In the genomic region with DNA sequence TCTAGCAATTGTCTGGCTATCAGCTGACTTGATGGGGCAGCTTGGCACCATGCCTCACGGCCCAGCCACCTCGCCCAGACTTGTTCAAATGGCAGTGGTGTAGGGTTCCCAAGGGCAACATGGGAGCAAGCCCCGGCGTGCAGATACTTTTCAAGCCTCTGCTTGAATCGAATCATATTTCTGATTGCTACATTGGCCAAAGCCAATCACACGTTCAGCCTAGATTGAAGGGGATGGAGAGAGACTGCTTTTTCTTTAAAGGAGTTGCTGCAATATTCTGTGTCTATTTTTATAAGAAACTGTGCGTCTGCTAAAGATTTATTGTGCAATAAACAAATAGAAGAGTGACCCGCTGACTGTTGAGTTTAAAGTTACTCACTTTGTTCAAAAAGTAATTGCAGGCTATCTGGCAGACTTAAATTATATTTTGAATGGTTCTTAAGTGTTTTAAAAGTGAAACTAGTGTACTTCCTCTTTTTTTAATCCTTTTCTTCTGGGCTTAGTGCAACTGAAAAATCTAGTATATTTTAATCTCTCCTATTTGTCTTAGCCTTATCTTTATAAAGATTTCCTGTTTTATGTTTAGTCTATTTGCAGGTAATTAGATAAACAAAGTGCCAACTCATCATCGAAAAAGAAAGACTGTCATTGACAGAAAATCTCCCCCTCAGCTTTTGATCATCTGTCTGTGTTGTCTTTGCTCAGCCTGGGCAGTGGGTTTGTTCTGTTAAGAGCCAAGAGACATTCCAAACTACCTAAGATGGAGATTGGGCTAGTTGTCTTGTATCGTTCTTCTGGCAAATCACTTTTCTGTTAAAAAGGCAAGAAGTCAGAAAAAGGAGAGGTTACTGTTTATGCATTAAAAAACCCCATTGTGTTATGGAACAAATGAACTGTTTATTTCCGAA, we compare ENCODE assay signal across 8 cellular contexts.
A peak's percentile ranks its signal among the peaks of the same experiment; 100 is the strongest.
DNase-seq lines count a peak whose midpoint lies in the region; ATAC-seq, FAIRE-seq and TF ChIP-seq lines count a peak whose summit lies in the region.
"Had no signal": no experiment of that assay in that cellular context is flagged by ENCODE, and none has a peak within 500 bp of the region (broad histone marks: within the 10 kb centered on the region; RNA-seq: fewer than 3 reads in every experiment).

No MANE protein-coding gene starts in this region.

- no peaks in the 10 kb centered on the region for H3K36me3 Mint-ChIP-seq in activated T-helper 2 cell treated with anti-CD3 and anti-CD28 coated beads, Interferon-gamma antibody, Interleukin-2, Interleukin-4, amounts not matched to agents 10 μg/mL and 5 μg/mL and 100 μg/mL, durations not matched to agents 14 hours and 24 hours and 36 hours (ENCODE audit: low read depth)

- H3K27ac ChIP-seq in RWPE2 (ENCODE audit: poor library complexity, severe bottlenecking): peak overlapping the region; percentile 86
- H3K27ac ChIP-seq: neutrophil had no signal

- no peak overlapping the region for H3K4me3 Mint-ChIP-seq in activated T-helper 2 cell treated with anti-CD3 and anti-CD28 coated beads, Interferon-gamma antibody, Interleukin-2, Interleukin-4, amounts not matched to agents 10 μg/mL and 5 μg/mL and 100 μg/mL, durations not matched to agents 14 hours and 24 hours and 36 hours (ENCODE audit: low read depth)

- peaks cover 8% of the 10 kb centered on the region for H3K9me3 ChIP-seq in RWPE2 (ENCODE audit: severe bottlenecking)
- H3K9me3 ChIP-seq: neutrophil had no signal

- peaks cover 3% of the 10 kb centered on the region for H3K4me1 Mint-ChIP-seq in activated T-helper 2 cell treated with anti-CD3 and anti-CD28 coated beads, Interferon-gamma antibody, Interleukin-2, Interleukin-4, amounts not matched to agents 10 μg/mL and 5 μg/mL and 100 μg/mL, durations not matched to agents 14 hours and 24 hours and 36 hours (ENCODE audit: low read depth)

- H3K27me3 ChIP-seq in RWPE2 (ENCODE audit: insufficient read depth, poor library complexity, severe bottlenecking): no peaks in the 10 kb centered on the region
- H3K27me3 ChIP-seq: neutrophil had no signal

- DNase-seq in GM19239 (ENCODE audit: insufficient read length, low spot score) (no peak), RWPE2 (ENCODE audit: low spot score) (peak; percentile 95), hepatic stellate cell (ENCODE audit: low spot score) (peak; percentile 12), NCI-H526 treated with DMSO at 0.1 percent for 48 hours (lab: John Stamatoyannopoulos, UW) (no peak), islet precursor cell (no peak)
- no peak for DNase-seq in activated T-helper 2 cell treated with anti-CD3 and anti-CD28 coated beads, Interferon-gamma antibody, Interleukin-2, Interleukin-4, amounts not matched to agents 10 μg/mL and 5 μg/mL and 100 μg/mL, durations not matched to agents 14 hours and 24 hours and 36 hours (ENCODE audit: low spot score)

- TF ChIP-seq CTCF in RWPE2 (IDR thresholded peaks at IDR 0.05; ENCODE audit: poor library complexity, severe bottlenecking): no peak

- H3K4me1 ChIP-seq in RWPE2 (ENCODE audit: insufficient read depth, poor library complexity, severe bottlenecking): peaks cover 29% of the 10 kb centered on the region

- H3K4me3 ChIP-seq in RWPE2 (ENCODE audit: severe bottlenecking): peak overlapping the region; percentile 8

- H3K36me3 ChIP-seq in RWPE2 (ENCODE audit: low read depth): no peaks in the 10 kb centered on the region; the same call in 1 of the 2 replicates
- H3K36me3 ChIP-seq: neutrophil had no signal

- H3K27ac Mint-ChIP-seq in activated T-helper 2 cell treated with anti-CD3 and anti-CD28 coated beads, Interferon-gamma antibody, Interleukin-2, Interleukin-4, amounts not matched to agents 10 μg/mL and 5 μg/mL and 100 μg/mL, durations not matched to agents 14 hours and 24 hours and 36 hours: no peak overlapping the region

- FAIRE-seq in GM19239 (lab: Jason Lieb, UNC): peak; percentile 48

- intact Hi-C loops in activated T-helper 2 cell treated with anti-CD3 and anti-CD28 coated beads, Interferon-gamma antibody, Interleukin-2, Interleukin-4, amounts not matched to agents 10 μg/mL and 5 μg/mL and 100 μg/mL, durations not matched to agents 14 hours and 24 hours and 36 hours (cut with micrococcal nuclease): no loop called here

- H3K9me3 Mint-ChIP-seq in activated T-helper 2 cell treated with anti-CD3 and anti-CD28 coated beads, Interferon-gamma antibody, Interleukin-2, Interleukin-4, amounts not matched to agents 10 μg/mL and 5 μg/mL and 100 μg/mL, durations not matched to agents 14 hours and 24 hours and 36 hours: no peaks in the 10 kb centered on the region

- peaks cover 18% of the 10 kb centered on the region for H3K27me3 Mint-ChIP-seq in activated T-helper 2 cell treated with anti-CD3 and anti-CD28 coated beads, Interferon-gamma antibody, Interleukin-2, Interleukin-4, amounts not matched to agents 10 μg/mL and 5 μg/mL and 100 μg/mL, durations not matched to agents 14 hours and 24 hours and 36 hours (ENCODE audit: low read depth)

- peak; percentile 75 for ATAC-seq in HG03565 (IDR thresholded peaks at IDR 0.05; ENCODE audit: unreplicated experiment)
- peak; percentile 98 for ATAC-seq in RWPE2 (ENCODE audit: low read depth)

Comparison
In these comparisons a context has a peak if more than half of its experiments do, and no peak if none do; other contexts are left out.
1. DNase-seq: peak in RWPE2 (single experiment) and hepatic stellate cell (single experiment); none in GM19239 (single experiment), NCI-H526 treated with DMSO at 0.1 percent for 48 hours (single experiment), islet precursor cell (single experiment) and activated T-helper 2 cell treated with anti-CD3 and anti-CD28 coated beads, Interferon-gamma antibody, Interleukin-2, Interleukin-4, amounts not matched to agents 10 μg/mL and 5 μg/mL and 100 μg/mL, durations not matched to agents 14 hours and 24 hours and 36 hours (single experiment).